In genomic region chr20:50111120-50111828, GRCh38 we compare ENCODE assay signal across 1 cellular context.
TF ChIP-seq lines count a peak whose summit lies in the region.

No MANE protein-coding gene starts in this region.

TF ChIP-seq in HepG2, 621 proteins besides CTCF, POLR2A, EP300 and RAD21 (continues in another document):
- no peak for TF ChIP-seq HBP1 (CRISPR knock-in tag; IDR thresholded peaks at IDR 0.05; ENCODE audit: low read depth)
- TF ChIP-seq BORCS8-MEF2B (CRISPR knock-in tag; IDR thresholded peaks at IDR 0.05) = 0 out of 2 replicates have a peak, but pooled peaks have one; percentile 26
- TF ChIP-seq SNAPC2 (CRISPR knock-in tag; IDR thresholded peaks at IDR 0.05) = peak; percentile 63; the same call in 1 of the 2 replicates
- TF ChIP-seq TFAP4 (IDR thresholded peaks at IDR 0.05; ENCODE audit: borderline replicate concordance, low read depth) = no peak; the same call in 1 of the 2 replicates
- TF ChIP-seq NBN (conservative IDR thresholded peaks at IDR 0.05) = no peak
- 0 out of 2 replicates have a peak, but pooled peaks have one; percentile 39 for TF ChIP-seq ATF7-NPFF (CRISPR knock-in tag; IDR thresholded peaks at IDR 0.05; ENCODE audit: low read depth)
- TF ChIP-seq ZNF7 (CRISPR knock-in tag; IDR thresholded peaks at IDR 0.05) = no peak
- TF ChIP-seq ZNF10 (CRISPR knock-in tag; IDR thresholded peaks at IDR 0.05; ENCODE audit: borderline replicate concordance, low read depth) = no peak
- no peak for TF ChIP-seq TAF1 (CRISPR knock-in tag; IDR thresholded peaks at IDR 0.05)
- no peak for TF ChIP-seq DDIT3 (CRISPR knock-in tag; IDR thresholded peaks at IDR 0.05)
- 0 out of 2 replicates have a peak, but pooled peaks have one; percentile 51 for TF ChIP-seq TP53 (CRISPR knock-in tag; conservative IDR thresholded peaks at IDR 0.05)
- TF ChIP-seq ETV6 (CRISPR knock-in tag; conservative IDR thresholded peaks at IDR 0.05) = no peak
- TF ChIP-seq ZNF484 (CRISPR knock-in tag; IDR thresholded peaks at IDR 0.05; ENCODE audit: borderline replicate concordance, low read depth) = no peak
- no peak for TF ChIP-seq MAF1 (CRISPR knock-in tag; IDR thresholded peaks at IDR 0.05; ENCODE audit: borderline replicate concordance)
- TF ChIP-seq HOXD1 (CRISPR knock-in tag; IDR thresholded peaks at IDR 0.05) = 0 out of 2 replicates have a peak, but pooled peaks have one; percentile 33
- TF ChIP-seq POGK (CRISPR knock-in tag; conservative IDR thresholded peaks at IDR 0.05) = 0 out of 2 replicates have a peak, but pooled peaks have one; percentile 62
- TF ChIP-seq MLX (CRISPR knock-in tag; IDR thresholded peaks at IDR 0.05) = no peak
- TF ChIP-seq NR2C2 (CRISPR knock-in tag; IDR thresholded peaks at IDR 0.05; ENCODE audit: borderline replicate concordance) = no peak
- TF ChIP-seq ZNF260 (CRISPR knock-in tag; IDR thresholded peaks at IDR 0.05; ENCODE audit: borderline replicate concordance, low read depth) = no peak
- 0 out of 2 replicates have a peak, but pooled peaks have one; percentile 38 for TF ChIP-seq TMF1 (CRISPR knock-in tag; IDR thresholded peaks at IDR 0.05; ENCODE audit: low read depth)
- TF ChIP-seq ZNF503 (CRISPR knock-in tag; IDR thresholded peaks at IDR 0.05) = 0 out of 2 replicates have a peak, but pooled peaks have one; percentile 10
- TF ChIP-seq MAFK (conservative IDR thresholded peaks at IDR 0.05 in 1 of 2, IDR thresholded peaks at IDR 0.05 in 1 of 2; ENCODE audit: low read length in 2 of 2) = peak; percentile 8 to 31; a peak in 2 of 4 replicates
- TF ChIP-seq LRRFIP1 (CRISPR knock-in tag; conservative IDR thresholded peaks at IDR 0.05) = no peak
- TF ChIP-seq CSRNP1 (CRISPR knock-in tag; IDR thresholded peaks at IDR 0.05) = peak; percentile 70; the same call in 1 of the 2 replicates
- TF ChIP-seq MAFF (IDR thresholded peaks at IDR 0.05; ENCODE audit: low read depth, low read length) = 0 out of 2 replicates have a peak, but pooled peaks have one; percentile 30
- TF ChIP-seq ZNF567 (CRISPR knock-in tag; IDR thresholded peaks at IDR 0.05; ENCODE audit: borderline replicate concordance) = no peak
- no peak for TF ChIP-seq GABPA (IDR thresholded peaks at IDR 0.05; ENCODE audit: low read depth, low read length)
- 0 out of 2 replicates have a peak, but pooled peaks have one; percentile 12 for TF ChIP-seq GABPA (CRISPR knock-in tag; IDR thresholded peaks at IDR 0.05; ENCODE audit: low read depth)
- no peak for TF ChIP-seq NFIC (IDR thresholded peaks at IDR 0.05; ENCODE audit: low read length)
- TF ChIP-seq ZNF335 (CRISPR knock-in tag; IDR thresholded peaks at IDR 0.05) = no peak
- peak; percentile 7; the same call in 1 of the 2 replicates for TF ChIP-seq MTERF4 (CRISPR knock-in tag; IDR thresholded peaks at IDR 0.05)
- TF ChIP-seq ZNF773 (CRISPR knock-in tag; IDR thresholded peaks at IDR 0.05; ENCODE audit: borderline replicate concordance) = no peak
- TF ChIP-seq PTBP1 (IDR thresholded peaks at IDR 0.05; ENCODE audit: low read depth, low read length, poor library complexity, severe bottlenecking) = no peak
- TF ChIP-seq TBX3 (IDR thresholded peaks at IDR 0.05; ENCODE audit: borderline replicate concordance) = no peak
- peak; percentile 67; the same call in 1 of the 2 replicates for TF ChIP-seq CERS6 (CRISPR knock-in tag; IDR thresholded peaks at IDR 0.05)
- no peak for TF ChIP-seq PRMT3 (CRISPR knock-in tag; IDR thresholded peaks at IDR 0.05; ENCODE audit: borderline replicate concordance, low read depth)
- no peak for TF ChIP-seq PHF5A (CRISPR knock-in tag; IDR thresholded peaks at IDR 0.05; ENCODE audit: low read depth, unreplicated experiment)
- 0 out of 2 replicates have a peak, but pooled peaks have one; percentile 32 for TF ChIP-seq MEF2D (CRISPR knock-in tag; IDR thresholded peaks at IDR 0.05)
- TF ChIP-seq ZNF234 (CRISPR knock-in tag; conservative IDR thresholded peaks at IDR 0.05) = 0 out of 2 replicates have a peak, but pooled peaks have one; percentile 65
- TF ChIP-seq ZNF781 (CRISPR knock-in tag; IDR thresholded peaks at IDR 0.05; ENCODE audit: borderline replicate concordance, not compliant biosample characterization) = peak; percentile 24
- no peak for TF ChIP-seq MBD4 (IDR thresholded peaks at IDR 0.05; ENCODE audit: borderline replicate concordance, low read length)
- no peak for TF ChIP-seq MYC (CRISPR knock-in tag; IDR thresholded peaks at IDR 0.05; ENCODE audit: borderline replicate concordance)
- peak; percentile 11; the same call in 1 of the 2 replicates for TF ChIP-seq ZNF337 (CRISPR knock-in tag; IDR thresholded peaks at IDR 0.05; ENCODE audit: borderline replicate concordance, low read depth)
- TF ChIP-seq HMGXB4 (CRISPR knock-in tag; IDR thresholded peaks at IDR 0.05; ENCODE audit: borderline replicate concordance in 1 of 2, low read depth in 1 of 2) = no peak
- TF ChIP-seq ZBTB14 (CRISPR knock-in tag; IDR thresholded peaks at IDR 0.05) = 0 out of 2 replicates have a peak, but pooled peaks have one; percentile 23
- TF ChIP-seq REL (CRISPR knock-in tag; conservative IDR thresholded peaks at IDR 0.05) = no peak
- TF ChIP-seq MXI1 (IDR thresholded peaks at IDR 0.05; ENCODE audit: borderline replicate concordance, low read depth, low read length) = no peak
- 0 out of 2 replicates have a peak, but pooled peaks have one; percentile 29 for TF ChIP-seq MXD4 (CRISPR knock-in tag; IDR thresholded peaks at IDR 0.05)
